Comparison of ENCODE assay signal across 29 cellular contexts in genomic region chr10:10596256-10596655, GRCh38.
"Had no signal": no experiment of that assay in that cellular context is flagged by ENCODE, and none has a peak within 500 bp of the region (broad histone marks: within the 10 kb centered on the region; RNA-seq: fewer than 3 reads in every experiment).

No MANE protein-coding gene starts in this region.

- H3K4me1 ChIP-seq: adrenal gland, ascending aorta, body of pancreas, breast epithelium had no signal

- ATAC-seq: activated naive CD4-positive, alpha-beta T cell treated with anti-CD3 and anti-CD28 coated beads, Interleukin-2, amount 50 U/mL, for 72 hours; activated naive CD8-positive, alpha-beta T cell treated with anti-CD3 and anti-CD28 coated beads, Interleukin-2, amount 50 U/mL, for 24 hours; activated T-cell treated with anti-CD3 and anti-CD28 coated beads, Interleukin-2, amount 50 U/mL, for 4 hours; activated T-cell treated with anti-CD3 and anti-CD28 coated beads, Interleukin-2, amount 50 U/mL, for 72 hours; activated T-helper 17 cell treated with anti-CD3 and anti-CD28 coated beads, Interleukin-2, amount 50 U/mL, for 72 hours; body of pancreas had no signal

- H3K27ac ChIP-seq: adrenal gland, ascending aorta, body of pancreas, brain microvascular endothelial cell, breast epithelium, cardiac muscle cell had no signal

- H3K36me3 ChIP-seq: adrenal gland, ascending aorta, brain microvascular endothelial cell, breast epithelium, cardiac muscle cell had no signal

- H3K27me3 ChIP-seq: adrenal gland, ascending aorta, body of pancreas, brain microvascular endothelial cell, breast epithelium, cardiac muscle cell had no signal

- DNase-seq: activated effector memory CD4-positive, alpha-beta T cell treated with anti-CD3 and anti-CD28 coated beads, Interleukin-2, amount 50 U/mL, for 16 hours; activated effector memory CD4-positive, alpha-beta T cell treated with Interleukin-2 at 50 U/mL for 16 hours; activated gamma-delta T cell; activated gamma-delta T cell treated with Interleukin-2 at 50 U/mL for 16 hours; activated naive CD4-positive, alpha-beta T cell; activated naive CD4-positive, alpha-beta T cell treated with anti-CD3 and anti-CD28 coated beads for 36 hours; activated naive CD4-positive, alpha-beta T cell treated with anti-CD3 and anti-CD28 coated beads, Interleukin-2, amount 10 ng/mL, durations not matched to agents 7 days and 5 days; activated naive CD4-positive, alpha-beta T cell treated with anti-CD3 and anti-CD28 coated beads, Interleukin-2, amount 50 U/mL, for 16 hours; activated naive CD4-positive, alpha-beta T cell treated with Interleukin-2 at 50 U/mL for 16 hours; activated naive CD8-positive, alpha-beta T cell treated with anti-CD3 and anti-CD28 coated beads for 36 hours; activated naive CD8-positive, alpha-beta T cell treated with anti-CD3 and anti-CD28 coated beads, Interleukin-2, amount 10 ng/mL, durations not matched to agents 7 days and 5 days; activated naive CD8-positive, alpha-beta T cell treated with anti-CD3 and anti-CD28 coated beads, Interleukin-2, amount 50 U/mL, for 24 hours; activated T-cell treated with anti-CD3 and anti-CD28 coated beads, Interleukin-2, amount 50 U/mL, for 1 hour; activated T-cell treated with anti-CD3 and anti-CD28 coated beads, Interleukin-2, amount 50 U/mL, for 24 hours; activated T-cell treated with anti-CD3 and anti-CD28 coated beads, Interleukin-2, amount 50 U/mL, for 4 hours; activated T-cell treated with anti-CD3 and anti-CD28 coated beads, Interleukin-2, amount 50 U/mL, for 48 hours; activated T-cell treated with anti-CD3 and anti-CD28 coated beads, Interleukin-2, amount 50 U/mL, for 72 hours; adrenal gland; amniotic stem cell; aorta; body of pancreas; brain microvascular endothelial cell; central memory CD4-positive, alpha-beta T cell; cerebellar nuclear complex had no signal

- H3K4me3 ChIP-seq: adrenal gland, ascending aorta, body of pancreas, breast epithelium, cardiac muscle cell had no signal

- H3K9me3 ChIP-seq: adrenal gland, ascending aorta, body of pancreas, breast epithelium had no signal
